In the genomic region with DNA sequence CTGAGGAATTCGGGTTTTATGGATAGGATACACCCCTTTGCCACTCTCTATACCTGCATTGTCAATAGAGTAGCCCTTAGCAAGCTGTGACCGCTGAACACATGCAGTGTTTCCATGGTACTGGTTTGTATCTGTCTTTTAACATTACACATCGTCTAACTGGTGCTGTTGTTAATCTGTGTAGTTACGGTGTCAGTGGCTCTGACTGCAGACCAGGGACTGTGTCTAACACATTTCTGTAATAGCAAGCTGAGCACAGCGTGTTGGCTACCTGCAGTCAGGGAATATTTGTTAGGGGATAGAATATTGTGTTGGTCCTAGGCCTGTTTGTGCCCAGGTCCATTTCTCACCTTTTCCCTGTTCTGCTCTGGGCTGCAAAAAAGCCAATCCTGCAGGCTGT, we compare ENCODE assay signal across 30 cellular contexts. TPM values are rescaled to one million over a fixed set of nuclear protein-coding genes. Genes with fewer than 3 reads are reported as not detected.
"Had no signal": no experiment of that assay in that cellular context is flagged by ENCODE, and none has a peak within 500 bp of the region (broad histone marks: within the 10 kb centered on the region; RNA-seq: fewer than 3 reads in every experiment).

No MANE protein-coding gene starts in this region.

- H3K36me3 Mint-ChIP-seq: activated naive CD4-positive, alpha-beta T cell treated with anti-CD3 and anti-CD28 coated beads, Interleukin-2, amount 10 ng/mL, durations not matched to agents 7 days and 5 days; activated naive CD4-positive, alpha-beta T cell treated with anti-CD3 and anti-CD28 coated beads, Interleukin-2, amount 50 U/mL, for 72 hours; activated naive CD8-positive, alpha-beta T cell treated with anti-CD3 and anti-CD28 coated beads, Interleukin-2, amount 10 ng/mL, durations not matched to agents 7 days and 5 days had no signal

- H3K27ac Mint-ChIP-seq: activated B cell treated with CpG ODN at 0.5 μM for 24 hours; activated CD4-positive, alpha-beta memory T cell treated with anti-CD3 and anti-CD28 coated beads, Interleukin-2, amount 10 ng/mL, durations not matched to agents 7 days and 5 days; activated CD4-positive, alpha-beta T cell treated with anti-CD3 and anti-CD28 coated beads for 36 hours; activated CD4-positive, alpha-beta T cell treated with anti-CD3 and anti-CD28 coated beads, Interleukin-2, amount 10 ng/mL, durations not matched to agents 7 days and 5 days; activated naive CD4-positive, alpha-beta T cell treated with anti-CD3 and anti-CD28 coated beads, Interleukin-2, amount 10 ng/mL, durations not matched to agents 7 days and 5 days; activated naive CD8-positive, alpha-beta T cell treated with anti-CD3 and anti-CD28 coated beads, Interleukin-2, amount 10 ng/mL, durations not matched to agents 7 days and 5 days; activated T-cell treated with anti-CD3 and anti-CD28 coated beads, Interleukin-2, amount 50 U/mL, for 72 hours; T-helper 2 cell treated with Interferon-gamma antibody and Interleukin-4, amounts not matched to agents 5 μg/mL and 100 μg/mL, for 36 hours had no signal

- H3K4me3 Mint-ChIP-seq: activated B cell treated with CpG ODN at 0.5 μM for 24 hours; activated CD4-positive, alpha-beta memory T cell treated with anti-CD3 and anti-CD28 coated beads, Interleukin-2, amount 10 ng/mL, durations not matched to agents 7 days and 5 days; activated CD4-positive, alpha-beta T cell treated with anti-CD3 and anti-CD28 coated beads for 36 hours; activated CD4-positive, alpha-beta T cell treated with anti-CD3 and anti-CD28 coated beads, Interleukin-2, amount 10 ng/mL, durations not matched to agents 7 days and 5 days; activated naive CD4-positive, alpha-beta T cell treated with anti-CD3 and anti-CD28 coated beads, Interleukin-2, amount 10 ng/mL, durations not matched to agents 7 days and 5 days; activated naive CD8-positive, alpha-beta T cell treated with anti-CD3 and anti-CD28 coated beads, Interleukin-2, amount 10 ng/mL, durations not matched to agents 7 days and 5 days; activated T-cell treated with anti-CD3 and anti-CD28 coated beads, Interleukin-2, amount 50 U/mL, for 24 hours; activated T-cell treated with anti-CD3 and anti-CD28 coated beads, Interleukin-2, amount 50 U/mL, for 72 hours; T-helper 17 cell; T-helper 2 cell treated with Interferon-gamma antibody and Interleukin-4, amounts not matched to agents 5 μg/mL and 100 μg/mL, for 36 hours had no signal

- DNase-seq: activated B cell treated with CpG ODN at 0.5 μM for 24 hours; activated CD4-positive, alpha-beta memory T cell treated with anti-CD3 and anti-CD28 coated beads, Interleukin-2, amount 10 ng/mL, durations not matched to agents 7 days and 5 days; activated CD4-positive, alpha-beta T cell treated with anti-CD3 and anti-CD28 coated beads for 36 hours; activated CD4-positive, alpha-beta T cell treated with anti-CD3 and anti-CD28 coated beads, Interleukin-2, amount 10 ng/mL, durations not matched to agents 7 days and 5 days; activated CD4-positive, alpha-beta T cell treated with anti-CD3 and anti-CD28 coated beads, Interleukin-2, amount 50 U/mL, for 4 hours; activated CD8-positive, alpha-beta memory T cell treated with anti-CD3 and anti-CD28 coated beads, Interleukin-2, amount 50 U/mL, for 48 hours; activated gamma-delta T cell; activated naive CD4-positive, alpha-beta T cell; activated naive CD4-positive, alpha-beta T cell treated with anti-CD3 and anti-CD28 coated beads, Interleukin-2, amount 10 ng/mL, durations not matched to agents 7 days and 5 days; activated naive CD8-positive, alpha-beta T cell treated with anti-CD3 and anti-CD28 coated beads, Interleukin-2, amount 10 ng/mL, durations not matched to agents 7 days and 5 days; activated T-cell treated with anti-CD3 and anti-CD28 coated beads for 4 hours; activated T-cell treated with anti-CD3 and anti-CD28 coated beads, Interleukin-2, amount 50 U/mL, for 24 hours; activated T-cell treated with anti-CD3 and anti-CD28 coated beads, Interleukin-2, amount 50 U/mL, for 72 hours; brain microvascular endothelial cell; caudate nucleus; cortex of kidney; effector CD8-positive, alpha-beta T cell; esophagus squamous epithelium; head of caudate nucleus; T-helper 1 cell; T-helper 17 cell; T1000; WERI-Rb-1 had no signal

- FAIRE-seq: astrocyte, bronchial epithelial cell, colon, endometrium, frontal cortex had no signal

- H3K27me3 Mint-ChIP-seq: activated B cell treated with CpG ODN at 0.5 μM for 24 hours; activated CD4-positive, alpha-beta memory T cell treated with anti-CD3 and anti-CD28 coated beads, Interleukin-2, amount 10 ng/mL, durations not matched to agents 7 days and 5 days; activated CD4-positive, alpha-beta T cell treated with anti-CD3 and anti-CD28 coated beads for 36 hours; activated CD4-positive, alpha-beta T cell treated with anti-CD3 and anti-CD28 coated beads, Interleukin-2, amount 10 ng/mL, durations not matched to agents 7 days and 5 days; activated naive CD4-positive, alpha-beta T cell treated with anti-CD3 and anti-CD28 coated beads, Interleukin-2, amount 10 ng/mL, durations not matched to agents 7 days and 5 days; activated naive CD8-positive, alpha-beta T cell treated with anti-CD3 and anti-CD28 coated beads, Interleukin-2, amount 10 ng/mL, durations not matched to agents 7 days and 5 days; activated T-cell treated with anti-CD3 and anti-CD28 coated beads, Interleukin-2, amount 50 U/mL, for 24 hours; T-helper 17 cell had no signal

- H3K9me3 Mint-ChIP-seq: activated B cell treated with CpG ODN at 0.5 μM for 24 hours; activated CD4-positive, alpha-beta memory T cell treated with anti-CD3 and anti-CD28 coated beads, Interleukin-2, amount 10 ng/mL, durations not matched to agents 7 days and 5 days; activated CD4-positive, alpha-beta T cell treated with anti-CD3 and anti-CD28 coated beads, Interleukin-2, amount 10 ng/mL, durations not matched to agents 7 days and 5 days; activated naive CD4-positive, alpha-beta T cell treated with anti-CD3 and anti-CD28 coated beads, Interleukin-2, amount 10 ng/mL, durations not matched to agents 7 days and 5 days; activated naive CD4-positive, alpha-beta T cell treated with anti-CD3 and anti-CD28 coated beads, Interleukin-2, amount 50 U/mL, for 72 hours; activated naive CD8-positive, alpha-beta T cell treated with anti-CD3 and anti-CD28 coated beads, Interleukin-2, amount 10 ng/mL, durations not matched to agents 7 days and 5 days; activated T-cell treated with anti-CD3 and anti-CD28 coated beads, Interleukin-2, amount 50 U/mL, for 24 hours; activated T-cell treated with anti-CD3 and anti-CD28 coated beads, Interleukin-2, amount 50 U/mL, for 72 hours; T-helper 2 cell treated with Interferon-gamma antibody and Interleukin-4, amounts not matched to agents 5 μg/mL and 100 μg/mL, for 36 hours had no signal

- H3K4me1 Mint-ChIP-seq: activated B cell treated with CpG ODN at 0.5 μM for 24 hours; activated CD4-positive, alpha-beta memory T cell treated with anti-CD3 and anti-CD28 coated beads, Interleukin-2, amount 10 ng/mL, durations not matched to agents 7 days and 5 days; activated CD4-positive, alpha-beta T cell treated with anti-CD3 and anti-CD28 coated beads for 36 hours; activated CD4-positive, alpha-beta T cell treated with anti-CD3 and anti-CD28 coated beads, Interleukin-2, amount 10 ng/mL, durations not matched to agents 7 days and 5 days; activated naive CD4-positive, alpha-beta T cell treated with anti-CD3 and anti-CD28 coated beads, Interleukin-2, amount 10 ng/mL, durations not matched to agents 7 days and 5 days; activated naive CD8-positive, alpha-beta T cell treated with anti-CD3 and anti-CD28 coated beads, Interleukin-2, amount 10 ng/mL, durations not matched to agents 7 days and 5 days had no signal

RNA-seq across cellular contexts. Expression of a gene that starts 51.0 kb away (rescaled TPM):
- total RNA-seq: activated B cell treated with CpG ODN at 0.5 μM for 24 hours, astrocyte, bronchial epithelial cell had no signal
